In genomic region chr19:39532233-39533002, GRCh38 we compare ENCODE assay signal across 8 cellular contexts. TPM values are rescaled to one million over a fixed set of nuclear protein-coding genes. Genes with fewer than 3 reads are reported as not detected.
DNase-seq lines count a peak whose midpoint lies in the region; ATAC-seq, FAIRE-seq and TF ChIP-seq lines count a peak whose summit lies in the region.

EID2B (minus strand) TSS chr19:39532852; CDS start chr19:39532802, 50 bp downstream.

- no peaks in the 10 kb centered on the region for H3K9me3 Mint-ChIP-seq in activated naive CD8-positive, alpha-beta T cell treated with anti-CD3 and anti-CD28 coated beads for 36 hours

- 0% methylated on average over 65 of the region's 65 CpGs for WGBS in pancreas, 2 donors

- DNase-seq in NCI-H1092 treated with DMSO at 0.1 percent for 48 hours (lab: John Stamatoyannopoulos, UW) (peak; percentile 90), Right ventricle myocardium superior (peak; percentile 98), pancreas (peak; percentile 89 to 99 (median 96)), tibial artery (peak; percentile 94 to 96)
- peak; percentile 94 for DNase-seq in activated naive CD8-positive, alpha-beta T cell treated with anti-CD3 and anti-CD28 coated beads for 36 hours

- ATAC-seq in HG02642 (IDR thresholded peaks at IDR 0.05; ENCODE audit: poor library complexity, unreplicated experiment), result peak; percentile 95
- peak; percentile 97 for ATAC-seq in SK-N-SH treated with all-trans-retinoic acid at 6 μM for 48 hours
- ATAC-seq in Right ventricle myocardium superior (ENCODE audit: poor library complexity), result peak; percentile 99
- ATAC-seq in pancreas, result peak; percentile 98 to 99 (median 98)

- H3K36me3 ChIP-seq in pancreas (no peaks in the 10 kb centered on the region), tibial artery (peaks cover 0 to 4% (median 0%) of the 10 kb centered on the region in 3 donors)

- H3K27ac Mint-ChIP-seq in activated naive CD8-positive, alpha-beta T cell treated with anti-CD3 and anti-CD28 coated beads for 36 hours, result peak within 1 kb of the TSS; percentile 82

- peak within 1 kb of the TSS in 2 of 4 donors; percentile 42 to 57 for H3K27ac ChIP-seq in pancreas
- H3K27ac ChIP-seq in tibial artery, result peak within 1 kb of the TSS; percentile 85 to 89

- no peaks in the 10 kb centered on the region for H3K27me3 Mint-ChIP-seq in activated naive CD8-positive, alpha-beta T cell treated with anti-CD3 and anti-CD28 coated beads for 36 hours

- H3K9me3 ChIP-seq in pancreas (no peaks in the 10 kb centered on the region), tibial artery (no peaks in the 10 kb centered on the region)

- TF ChIP-seq CTCF in GM12872 (IDR thresholded peaks at IDR 0.05; ENCODE audit: insufficient read depth, low read depth, low read length) (peak; percentile 100), pancreas (IDR thresholded peaks at IDR 0.05) (peak; percentile 95 to 97 (median 96)), tibial artery (IDR thresholded peaks at IDR 0.05) (peak; percentile 98 to 99)

- intact Hi-C loops in Right ventricle myocardium superior (cut with DNase I) (loop anchor here (2.0 kb wide), 1 partner anchor 58 kb away; no protein-coding TSS in a partner anchor), pancreas (cut with DNase I) (loop anchor here in 2 of 3 donors (10.0 kb wide), 3 partner anchors 88 to 428 kb away; partner anchors contain the start of genes MED29 (in 1 of the 2), PAF1 (in 1 of the 2) and SUPT5H (in 1 of the 2)), tibial artery (cut with DNase I; ENCODE audit: low total_unique reads) (loop anchor here (5.0 kb wide), 2 partner anchors 60 to 90 kb away; no protein-coding TSS in a partner anchor)

- no peaks in the 10 kb centered on the region for H3K27me3 ChIP-seq in pancreas
- no peaks in the 10 kb centered on the region for H3K27me3 ChIP-seq in tibial artery

- H3K4me3 ChIP-seq in pancreas (peak within 1 kb of the TSS; percentile 75 to 92 (median 88)), tibial artery (peak within 1 kb of the TSS; percentile 90 to 91)

- H3K4me1 ChIP-seq in pancreas (peaks cover 0 to 8% (median 4%) of the 10 kb centered on the region in 3 donors), tibial artery (peaks cover 0 to 29% (median 21%) of the 10 kb centered on the region in 4 donors)

- H3K4me3 Mint-ChIP-seq in activated naive CD8-positive, alpha-beta T cell treated with anti-CD3 and anti-CD28 coated beads for 36 hours, result peak within 1 kb of the TSS; percentile 93

- FAIRE-seq in pancreas (lab: Jason Lieb, UNC), result no peak

- peaks cover 29% of the 10 kb centered on the region for H3K4me1 Mint-ChIP-seq in activated naive CD8-positive, alpha-beta T cell treated with anti-CD3 and anti-CD28 coated beads for 36 hours

- H3K36me3 Mint-ChIP-seq in activated naive CD8-positive, alpha-beta T cell treated with anti-CD3 and anti-CD28 coated beads for 36 hours, result peaks cover 4% of the 10 kb centered on the region

TF ChIP-seq in SK-N-SH treated with all-trans-retinoic acid at 6 μM for 48 hours, 23 proteins besides CTCF, POLR2A, EP300 and RAD21:
- TF ChIP-seq ZNF565 (CRISPR knock-in tag; conservative IDR thresholded peaks at IDR 0.05; ENCODE audit: low read depth) (no peak), ESRRG (CRISPR knock-in tag; IDR thresholded peaks at IDR 0.05) (no peak), OSR1 (CRISPR knock-in tag; IDR thresholded peaks at IDR 0.05) (no peak)
TF ChIP-seq in SK-N-SH treated with all-trans-retinoic acid at 6 μM for 48 hours: peak in this region for 0.

RNA-seq across cellular contexts. Expression of gene EID2B, which starts in this region (rescaled TPM):
- total RNA-seq in activated naive CD8-positive, alpha-beta T cell treated with anti-CD3 and anti-CD28 coated beads for 36 hours, result 1 to 10 TPM; 2.4 to 2.7 TPM
- total RNA-seq in Right ventricle myocardium superior, result 1.7 TPM
- 1 to 10 TPM in 1 of 6 donors, under 1 TPM in 5; 0.63 to 1.1 (median 0.80) TPM for total RNA-seq in pancreas
- polyA plus RNA-seq in pancreas, result 1 to 10 TPM; 1.3 to 3.9 TPM
